ENCODE assay signal across 8 cellular contexts in genomic region chr15:100131321-100132224, GRCh38.
DNase-seq lines count a peak whose midpoint lies in the region; ATAC-seq, FAIRE-seq and TF ChIP-seq lines count a peak whose summit lies in the region.

No MANE protein-coding gene starts in this region.

- POLR2A ChIA-PET in CD4-positive, alpha-beta T cell (lab: Charles Lee), result interaction anchor here (0.9 kb wide), 1 partner anchor 208 kb away, joined by 3 read pairs; no protein-coding TSS in a partner anchor

- TF ChIP-seq CTCF in CD4-positive, alpha-beta T cell (IDR thresholded peaks at IDR 0.05), result peak; percentile 27
- TF ChIP-seq CTCF in pancreas (IDR thresholded peaks at IDR 0.05), result peak in 3 of 4 donors; percentile 18 to 26 (median 25)

- H3K9me3 Mint-ChIP-seq in CD4-positive, alpha-beta T cell, result peaks cover 2% of the 10 kb centered on the region

- H3K4me3 Mint-ChIP-seq in CD4-positive, alpha-beta T cell, result peak overlapping the region; percentile 51

- H3K36me3 Mint-ChIP-seq in CD4-positive, alpha-beta T cell (ENCODE audit: low read depth), result no peaks in the 10 kb centered on the region

- no peak for ATAC-seq in CD4-positive, alpha-beta T cell (ENCODE audit: poor library complexity)
- ATAC-seq in pancreas, result peak; percentile 40 to 96 (median 90)
- no peak for ATAC-seq in GM21786 (IDR thresholded peaks at IDR 0.05; ENCODE audit: unreplicated experiment)
- ATAC-seq in HG02763 (IDR thresholded peaks at IDR 0.05; ENCODE audit: unreplicated experiment), result no peak
- no peak for ATAC-seq in GM19455 (IDR thresholded peaks at IDR 0.05; ENCODE audit: unreplicated experiment)

- FAIRE-seq in pancreas (lab: Jason Lieb, UNC) (no peak), frontal cortex (lab: Jason Lieb, UNC) (no peak)

- WGBS in pancreas, 2 donors, result 52 to 68% methylated on average over 25 of the region's 25 CpGs

- no peaks in the 10 kb centered on the region for H3K36me3 ChIP-seq in pancreas

- H3K4me1 Mint-ChIP-seq in CD4-positive, alpha-beta T cell (ENCODE audit: low read depth), result no peaks in the 10 kb centered on the region

- H3K27ac ChIP-seq in CD4-positive, alpha-beta T cell (ENCODE audit: low read depth, low read length), result no peak overlapping the region
- no peak overlapping the region for H3K27ac ChIP-seq in pancreas

- CTCF ChIA-PET in CD4-positive, alpha-beta T cell (lab: Charles Lee), result interaction anchor here (1.6 kb wide), 1 partner anchor 203 kb away, joined by 5 read pairs; no protein-coding TSS in a partner anchor

- no peaks in the 10 kb centered on the region for H3K27me3 Mint-ChIP-seq in CD4-positive, alpha-beta T cell

- intact Hi-C loops in CD4-positive, alpha-beta T cell (cut with DNase I, micrococcal nuclease), result loop anchor here in 1 of 2 experiments (5.0 to 10.0 kb wide), 2 partner anchors 199 to 203 kb away; no protein-coding TSS in a partner anchor
- intact Hi-C loops in pancreas (cut with DNase I), result no loop called here

- no peaks in the 10 kb centered on the region for H3K9me3 ChIP-seq in CD4-positive, alpha-beta T cell (ENCODE audit: control insufficient read depth, low read length)
- H3K9me3 ChIP-seq in pancreas, result no peaks in the 10 kb centered on the region

- peak in 3 of 10 experiments; percentile 3 to 9 (median 6) for DNase-seq in CD4-positive, alpha-beta T cell
- DNase-seq in NOMO-1 treated with dmso at 0.1 percent for 144 hours (lab: John Stamatoyannopoulos, UW; ENCODE audit: unreplicated experiment) (peak; percentile 21), ecto neural progenitor cell (ENCODE audit: low spot score) (peak; percentile 56), pancreas (peak; percentile 41 to 85 (median 55)), frontal cortex (ENCODE audit: low spot score in 2 of 2) (no peak)

- no peaks in the 10 kb centered on the region for H3K27me3 ChIP-seq in CD4-positive, alpha-beta T cell (ENCODE audit: control insufficient read depth, insufficient read depth, low read length)
- no peaks in the 10 kb centered on the region for H3K27me3 ChIP-seq in pancreas

- no peaks in the 10 kb centered on the region for H3K4me1 ChIP-seq in pancreas

- H3K27ac Mint-ChIP-seq in CD4-positive, alpha-beta T cell, result no peak overlapping the region

- H3K4me3 ChIP-seq in pancreas, result peak overlapping the region in 1 of 4 donors; percentile 26

Comparison
In these comparisons a context has a peak if more than half of its experiments do, and no peak if none do; other contexts are left out.
1. ATAC-seq: peak in pancreas (4 of 4); none in CD4-positive, alpha-beta T cell (single experiment), GM21786 (single experiment), HG02763 (single experiment) and GM19455 (single experiment).
2. DNase-seq: peak in NOMO-1 treated with dmso at 0.1 percent for 144 hours (single experiment), ecto neural progenitor cell (single experiment) and pancreas (6 of 6); none in frontal cortex (0 of 2).